Comparison of ENCODE assay signal across 16 cellular contexts in the genomic region with DNA sequence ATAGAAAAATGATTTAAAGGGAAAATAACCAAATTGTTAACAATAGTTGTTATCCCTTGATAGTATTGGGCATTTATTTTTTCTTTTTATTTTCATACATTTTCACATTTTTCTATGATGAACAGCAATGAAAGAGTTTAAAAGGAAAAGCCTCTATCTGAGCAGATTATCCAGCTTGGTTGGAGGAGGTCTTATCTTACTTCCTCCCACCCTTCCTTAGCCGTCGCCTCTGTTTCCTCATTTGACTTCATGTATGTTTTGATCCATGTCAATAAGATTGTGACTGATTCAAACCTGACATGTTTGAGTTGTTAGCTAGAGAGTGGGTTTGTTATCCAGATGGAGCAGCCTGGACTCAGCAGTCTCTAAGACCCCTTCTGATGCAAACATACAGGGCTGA. TPM values are rescaled to one million over a fixed set of nuclear protein-coding genes. Genes with fewer than 3 reads are reported as not detected.
"Had no signal": no experiment of that assay in that cellular context is flagged by ENCODE, and none has a peak within 500 bp of the region (broad histone marks: within the 10 kb centered on the region; RNA-seq: fewer than 3 reads in every experiment).

No MANE protein-coding gene starts in this region.

- H3K27me3 ChIP-seq: cardiac muscle cell, esophagus squamous epithelium, right lobe of liver, stomach, testis had no signal

- H3K27ac ChIP-seq: cardiac muscle cell, esophagus squamous epithelium, right lobe of liver, stomach, testis had no signal

- FAIRE-seq: kidney had no signal

- H3K9me3 ChIP-seq: esophagus squamous epithelium, right lobe of liver, stomach, testis had no signal

- H3K4me3 ChIP-seq: cardiac muscle cell, esophagus squamous epithelium, right lobe of liver, stomach, testis had no signal

- DNase-seq: activated B cell treated with CpG ODN at 0.5 μM for 24 hours; activated CD4-positive, alpha-beta T cell treated with anti-CD3 and anti-CD28 coated beads, Interleukin-2, amount 10 ng/mL, durations not matched to agents 24 days and 14 days; activated CD8-positive, alpha-beta memory T cell treated with anti-CD3 and anti-CD28 coated beads, Interleukin-2, amount 50 U/mL, for 4 hours; activated CD8-positive, alpha-beta T cell treated with anti-CD3 and anti-CD28 coated beads, Interleukin-2, amount 10 ng/mL, durations not matched to agents 7 days and 5 days; activated effector memory CD4-positive, alpha-beta T cell treated with anti-CD3 and anti-CD28 coated beads, Interleukin-2, amount 50 U/mL, for 16 hours; activated T-cell treated with anti-CD3 and anti-CD28 coated beads, Interleukin-2, amount 50 U/mL, for 48 hours; esophagus squamous epithelium; hypothalamus; kidney; right lobe of liver; stomach; testis had no signal

- ATAC-seq: activated CD8-positive, alpha-beta T cell treated with anti-CD3 and anti-CD28 coated beads, Interleukin-2, amount 10 ng/mL, durations not matched to agents 7 days and 5 days; activated naive CD4-positive, alpha-beta T cell treated with anti-CD3 and anti-CD28 coated beads, Interleukin-2, amount 50 U/mL, for 72 hours; right lobe of liver had no signal

RNA-seq across cellular contexts. Expression of a gene that starts 41.2 kb away (rescaled TPM):
- total RNA-seq: activated B cell treated with CpG ODN at 0.5 μM for 24 hours, mesenteric fat pad, progenitor cell of endocrine pancreas had no signal
